ENCODE assay signal across 9 cellular contexts in the genomic region with DNA sequence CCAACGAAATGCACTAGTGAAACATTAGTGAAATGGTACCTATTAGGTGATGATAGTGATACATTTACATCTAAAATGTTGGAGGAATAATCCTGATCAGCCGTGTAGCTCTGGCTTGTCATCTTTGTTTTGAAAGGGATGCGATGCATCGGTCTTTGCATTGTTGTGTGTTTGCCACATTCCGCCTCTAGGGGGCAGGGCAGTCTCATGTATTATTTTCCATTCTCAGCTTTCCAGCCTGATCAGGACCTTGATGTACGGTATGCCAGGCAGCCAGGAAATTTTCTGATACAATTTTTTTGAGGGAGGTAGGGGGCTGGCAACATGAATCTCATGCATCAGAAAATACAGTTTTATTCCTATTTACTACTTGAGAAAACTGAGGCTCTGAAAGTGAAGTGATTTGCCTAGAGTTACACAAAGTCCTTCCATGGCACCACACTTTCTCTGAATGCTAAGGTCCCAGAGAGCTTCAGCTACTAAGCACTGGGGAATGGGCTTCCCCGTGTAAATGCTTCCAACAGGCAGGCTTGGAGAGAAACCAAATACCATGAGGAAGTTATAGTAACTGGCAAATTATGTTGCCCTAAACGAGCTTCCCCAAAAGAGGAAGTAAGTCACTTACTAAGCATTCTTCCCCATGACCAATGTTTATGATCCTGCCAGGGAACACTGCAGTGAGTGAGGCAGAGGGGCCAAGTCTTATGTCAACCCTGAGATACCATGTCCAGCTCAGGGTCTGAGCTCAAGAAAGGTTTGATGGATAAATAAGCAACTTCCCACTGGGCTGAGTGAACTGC. TPM values are rescaled to one million over a fixed set of nuclear protein-coding genes. Genes with fewer than 3 reads are reported as not detected.
DNase-seq lines count a peak whose midpoint lies in the region; ATAC-seq, FAIRE-seq and TF ChIP-seq lines count a peak whose summit lies in the region.
"Had no signal": no experiment of that assay in that cellular context is flagged by ENCODE, and none has a peak within 500 bp of the region (broad histone marks: within the 10 kb centered on the region; RNA-seq: fewer than 3 reads in every experiment).

No MANE protein-coding gene starts in this region.

- no peak overlapping the region for H3K4me3 ChIP-seq in GM23338
- H3K4me3 ChIP-seq in mucosa of descending colon = no peak overlapping the region

- no peak overlapping the region for H2AFZ ChIP-seq in GM23338

- H3K4me2 ChIP-seq in GM23338 = no peak overlapping the region

- H3K27ac Mint-ChIP-seq in GM23338 = no peak overlapping the region
- no peak overlapping the region for H3K27ac Mint-ChIP-seq in stimulated activated effector memory CD8-positive, alpha-beta T cell treated with anti-CD3 and anti-CD28 coated beads, Interleukin-12 subunit alpha, Interleukin-12 subunit beta, amount 100 ng/mL, for 72 hours
- H3K27ac Mint-ChIP-seq: T-helper 1 cell treated with Interleukin-12 subunit alpha and Interleukin-12 subunit beta and Interleukin-4 antibody, amounts not matched to agents 30 μg/mL and 1 μg/mL, for 36 hours had no signal

- H3K36me3 ChIP-seq in GM23338 (ENCODE audit: insufficient read depth) (no peaks in the 10 kb centered on the region), mucosa of descending colon (ENCODE audit: low read depth) (no peaks in the 10 kb centered on the region)

- DNase-seq in COLO668 (lab: John Stamatoyannopoulos, UW; ENCODE audit: unreplicated experiment) (peak; percentile 44), GM23338 (ENCODE audit: low spot score) (peak; percentile 70), NCI-H526 treated with DMSO at 0.1 percent for 48 hours (lab: John Stamatoyannopoulos, UW) (peak; percentile 10), mucosa of descending colon (peak in 2 of 3 donors; percentile 66 to 80)
- DNase-seq in activated CD8-positive, alpha-beta memory T cell treated with anti-CD3 and anti-CD28 coated beads for 24 hours = peak; percentile 87
- peak; percentile 35 to 66 for DNase-seq in stimulated activated effector memory CD8-positive, alpha-beta T cell treated with anti-CD3 and anti-CD28 coated beads, Interleukin-12 subunit alpha, Interleukin-12 subunit beta, amount 100 ng/mL, for 72 hours (ENCODE audit: low spot score in 2 of 2)

- peak; percentile 59 for FAIRE-seq in endometrium (lab: Jason Lieb, UNC)

- no peaks in the 10 kb centered on the region for H3K27me3 Mint-ChIP-seq in GM23338 (ENCODE audit: insufficient read depth, low read depth, poor library complexity)

- H3K79me2 ChIP-seq in GM23338 (replicated peaks; ENCODE audit: insufficient read depth) = peaks cover 100% of the 10 kb centered on the region

- peak; percentile 40 for ATAC-seq in GM23338
- ATAC-seq in mucosa of descending colon = peak; percentile 84
- no peak for ATAC-seq in stimulated activated effector memory CD8-positive, alpha-beta T cell treated with anti-CD3 and anti-CD28 coated beads, Interleukin-12 subunit alpha, Interleukin-12 subunit beta, amount 100 ng/mL, for 72 hours
- no peak for ATAC-seq in HG02623 (IDR thresholded peaks at IDR 0.05; ENCODE audit: unreplicated experiment)

- no peaks in the 10 kb centered on the region for H3K9me3 ChIP-seq in mucosa of descending colon

- no peak overlapping the region for H3K4me3 Mint-ChIP-seq in GM23338
- H3K4me3 Mint-ChIP-seq in stimulated activated effector memory CD8-positive, alpha-beta T cell treated with anti-CD3 and anti-CD28 coated beads, Interleukin-12 subunit alpha, Interleukin-12 subunit beta, amount 100 ng/mL, for 72 hours = no peak overlapping the region
- H3K4me3 Mint-ChIP-seq: T-helper 1 cell treated with Interleukin-12 subunit alpha and Interleukin-12 subunit beta and Interleukin-4 antibody, amounts not matched to agents 30 μg/mL and 1 μg/mL, for 36 hours had no signal

- H3K4me1 ChIP-seq in GM23338 (ENCODE audit: insufficient read depth) = peaks cover 12% of the 10 kb centered on the region; the same call in 1 of the 2 replicates
- no peaks in the 10 kb centered on the region for H3K4me1 ChIP-seq in mucosa of descending colon (ENCODE audit: low read depth)

- H3K9me2 ChIP-seq in GM23338 (ENCODE audit: insufficient read depth) = no peaks in the 10 kb centered on the region

- peaks cover 24% of the 10 kb centered on the region for H3K4me1 Mint-ChIP-seq in GM23338
- peaks cover 12% of the 10 kb centered on the region for H3K4me1 Mint-ChIP-seq in stimulated activated effector memory CD8-positive, alpha-beta T cell treated with anti-CD3 and anti-CD28 coated beads, Interleukin-12 subunit alpha, Interleukin-12 subunit beta, amount 100 ng/mL, for 72 hours

- no peak overlapping the region for H3K27ac ChIP-seq in GM23338 (ENCODE audit: low read depth)

- peak; percentile 69 to 73 for TF ChIP-seq CTCF in GM23338 (conservative IDR thresholded peaks at IDR 0.05; ENCODE audit: low read depth in 2 of 2)
- TF ChIP-seq CTCF in mucosa of descending colon (IDR thresholded peaks at IDR 0.05) = peak; percentile 16

- H3K27me3 ChIP-seq in GM23338 (ENCODE audit: insufficient read depth) = no peaks in the 10 kb centered on the region

- peaks cover 27% of the 10 kb centered on the region for H4K20me1 ChIP-seq in GM23338 (replicated peaks; ENCODE audit: insufficient read depth)

- H3K9me3 Mint-ChIP-seq in GM23338 = no peaks in the 10 kb centered on the region
- H3K9me3 Mint-ChIP-seq in stimulated activated effector memory CD8-positive, alpha-beta T cell treated with anti-CD3 and anti-CD28 coated beads, Interleukin-12 subunit alpha, Interleukin-12 subunit beta, amount 100 ng/mL, for 72 hours = no peaks in the 10 kb centered on the region
- H3K9me3 Mint-ChIP-seq: T-helper 1 cell treated with Interleukin-12 subunit alpha and Interleukin-12 subunit beta and Interleukin-4 antibody, amounts not matched to agents 30 μg/mL and 1 μg/mL, for 36 hours had no signal

- H3F3A ChIP-seq in GM23338 (replicated peaks; ENCODE audit: low read depth) = no peaks in the 10 kb centered on the region

- intact Hi-C loops in mucosa of descending colon (cut with DNase I, micrococcal nuclease) = loop anchor here in 1 of 2 donors (10.0 kb wide), 1 partner anchor 132 kb away; no protein-coding TSS in a partner anchor

- H3K36me3 Mint-ChIP-seq in GM23338 (ENCODE audit: low read depth) = no peaks in the 10 kb centered on the region; the same call in 1 of the 3 replicates
- no peaks in the 10 kb centered on the region for H3K36me3 Mint-ChIP-seq in stimulated activated effector memory CD8-positive, alpha-beta T cell treated with anti-CD3 and anti-CD28 coated beads, Interleukin-12 subunit alpha, Interleukin-12 subunit beta, amount 100 ng/mL, for 72 hours

TF ChIP-seq in GM23338, 12 proteins besides CTCF, POLR2A, EP300 and RAD21 (continues in another document):
- TF ChIP-seq ZNF114 (CRISPR knock-in tag; IDR thresholded peaks at IDR 0.05) = no peak
- TF ChIP-seq, protein P1, sequence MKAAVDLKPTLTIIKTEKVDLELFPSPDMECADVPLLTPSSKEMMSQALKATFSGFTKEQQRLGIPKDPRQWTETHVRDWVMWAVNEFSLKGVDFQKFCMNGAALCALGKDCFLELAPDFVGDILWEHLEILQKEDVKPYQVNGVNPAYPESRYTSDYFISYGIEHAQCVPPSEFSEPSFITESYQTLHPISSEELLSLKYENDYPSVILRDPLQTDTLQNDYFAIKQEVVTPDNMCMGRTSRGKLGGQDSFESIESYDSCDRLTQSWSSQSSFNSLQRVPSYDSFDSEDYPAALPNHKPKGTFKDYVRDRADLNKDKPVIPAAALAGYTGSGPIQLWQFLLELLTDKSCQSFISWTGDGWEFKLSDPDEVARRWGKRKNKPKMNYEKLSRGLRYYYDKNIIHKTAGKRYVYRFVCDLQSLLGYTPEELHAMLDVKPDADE (IDR thresholded peaks at IDR 0.05) = no peak
- TF ChIP-seq ZNF331 (CRISPR knock-in tag; IDR thresholded peaks at IDR 0.05; ENCODE audit: low read depth) = no peak
- TF ChIP-seq EZH2 (IDR thresholded peaks at IDR 0.05; ENCODE audit: low read depth, unreplicated experiment) = no peak
- no peak for TF ChIP-seq JUNB (IDR thresholded peaks at IDR 0.05; ENCODE audit: unreplicated experiment)
- TF ChIP-seq NANOG (IDR thresholded peaks at IDR 0.05; ENCODE audit: borderline replicate concordance) = no peak
- TF ChIP-seq CREB1 (CRISPR knock-in tag; IDR thresholded peaks at IDR 0.05; ENCODE audit: low read depth) = no peak
- TF ChIP-seq, protein P2, sequence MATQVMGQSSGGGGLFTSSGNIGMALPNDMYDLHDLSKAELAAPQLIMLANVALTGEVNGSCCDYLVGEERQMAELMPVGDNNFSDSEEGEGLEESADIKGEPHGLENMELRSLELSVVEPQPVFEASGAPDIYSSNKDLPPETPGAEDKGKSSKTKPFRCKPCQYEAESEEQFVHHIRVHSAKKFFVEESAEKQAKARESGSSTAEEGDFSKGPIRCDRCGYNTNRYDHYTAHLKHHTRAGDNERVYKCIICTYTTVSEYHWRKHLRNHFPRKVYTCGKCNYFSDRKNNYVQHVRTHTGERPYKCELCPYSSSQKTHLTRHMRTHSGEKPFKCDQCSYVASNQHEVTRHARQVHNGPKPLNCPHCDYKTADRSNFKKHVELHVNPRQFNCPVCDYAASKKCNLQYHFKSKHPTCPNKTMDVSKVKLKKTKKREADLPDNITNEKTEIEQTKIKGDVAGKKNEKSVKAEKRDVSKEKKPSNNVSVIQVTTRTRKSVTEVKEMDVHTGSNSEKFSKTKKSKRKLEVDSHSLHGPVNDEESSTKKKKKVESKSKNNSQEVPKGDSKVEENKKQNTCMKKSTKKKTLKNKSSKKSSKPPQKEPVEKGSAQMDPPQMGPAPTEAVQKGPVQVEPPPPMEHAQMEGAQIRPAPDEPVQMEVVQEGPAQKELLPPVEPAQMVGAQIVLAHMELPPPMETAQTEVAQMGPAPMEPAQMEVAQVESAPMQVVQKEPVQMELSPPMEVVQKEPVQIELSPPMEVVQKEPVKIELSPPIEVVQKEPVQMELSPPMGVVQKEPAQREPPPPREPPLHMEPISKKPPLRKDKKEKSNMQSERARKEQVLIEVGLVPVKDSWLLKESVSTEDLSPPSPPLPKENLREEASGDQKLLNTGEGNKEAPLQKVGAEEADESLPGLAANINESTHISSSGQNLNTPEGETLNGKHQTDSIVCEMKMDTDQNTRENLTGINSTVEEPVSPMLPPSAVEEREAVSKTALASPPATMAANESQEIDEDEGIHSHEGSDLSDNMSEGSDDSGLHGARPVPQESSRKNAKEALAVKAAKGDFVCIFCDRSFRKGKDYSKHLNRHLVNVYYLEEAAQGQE (IDR thresholded peaks at IDR 0.05; ENCODE audit: unreplicated experiment) = no peak
- no peak for TF ChIP-seq POLR2AphosphoS5 (IDR thresholded peaks at IDR 0.05; ENCODE audit: low read depth)

RNA-seq across cellular contexts. Expression of a gene that starts 31.8 kb away (rescaled TPM):
- total RNA-seq in GM23338 (2014; rRNA removed; shearing (Covaris generic)) = 81.6 and 92.2 TPM in 2 replicates
- 10.7 and 12.3 TPM in 2 replicates for polyA plus RNA-seq in GM23338 (2016; fragmentation: Nextera tagmentation; extraction: Ambion mirVana)
- total RNA-seq in mucosa of descending colon = 10 to 100 TPM; 28.0 to 39.3 (median 30.9) TPM

Comparison
In these comparisons a context has a peak if more than half of its experiments do, and no peak if none do; other contexts are left out.
1. DNase-seq: peak in every context shown above with its lines; median percentile 87 in activated CD8-positive, alpha-beta memory T cell treated with anti-CD3 and anti-CD28 coated beads for 24 hours; 73 in mucosa of descending colon; 70 in GM23338; 50 in stimulated activated effector memory CD8-positive, alpha-beta T cell treated with anti-CD3 and anti-CD28 coated beads, Interleukin-12 subunit alpha, Interleukin-12 subunit beta, amount 100 ng/mL, for 72 hours; 44 in COLO668; 10 in NCI-H526 treated with DMSO at 0.1 percent for 48 hours.
2. ATAC-seq: peak in GM23338 (single experiment) and mucosa of descending colon (single experiment); none in stimulated activated effector memory CD8-positive, alpha-beta T cell treated with anti-CD3 and anti-CD28 coated beads, Interleukin-12 subunit alpha, Interleukin-12 subunit beta, amount 100 ng/mL, for 72 hours (single experiment) and HG02623 (single experiment).